Comparison of ENCODE assay signal across 25 cellular contexts in the genomic region with DNA sequence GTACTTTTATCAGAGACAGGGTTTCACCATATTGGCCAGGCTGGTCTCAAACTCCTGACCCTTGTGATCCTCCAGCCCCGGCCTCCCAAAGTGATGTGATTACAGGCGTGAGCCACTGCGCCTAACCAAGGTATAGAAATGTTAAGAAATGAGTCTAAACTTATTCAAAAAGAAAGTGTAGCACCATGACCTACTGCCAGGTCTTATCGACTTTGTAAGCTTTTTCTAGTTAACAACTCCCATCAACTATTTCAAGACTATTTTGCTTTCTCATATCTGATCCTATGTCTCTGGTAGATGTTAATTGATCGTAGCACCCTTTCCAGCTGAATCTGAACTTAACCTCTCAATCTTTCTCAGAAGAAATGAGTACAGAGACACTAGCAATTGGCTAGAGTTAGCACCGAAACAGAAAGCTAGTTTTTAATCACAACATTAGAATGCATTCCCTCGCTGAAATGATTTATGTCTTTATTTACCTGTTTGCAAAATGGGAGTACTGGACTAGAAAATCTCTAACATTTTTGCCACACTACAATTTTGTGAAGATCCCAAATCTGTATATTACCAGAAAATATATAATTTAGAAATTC.
DNase-seq lines count a peak whose midpoint lies in the region; ATAC-seq and TF ChIP-seq lines count a peak whose summit lies in the region.
"Had no signal": no experiment of that assay in that cellular context is flagged by ENCODE, and none has a peak within 500 bp of the region (broad histone marks: within the 10 kb centered on the region; RNA-seq: fewer than 3 reads in every experiment).

No MANE protein-coding gene starts in this region.

- H4K20me1 ChIP-seq in BLaER1 treated with 17β-estradiol and CSF1 and Interleukin-3, amounts not matched to agents 10 nM and 100 nM: no peaks in the 10 kb centered on the region

- H3K27ac ChIP-seq in BLaER1 treated with 17β-estradiol and CSF1 and Interleukin-3, amounts not matched to agents 10 nM and 100 nM: peak overlapping the region in 6 of 11 experiments; percentile 42 to 89 (median 84); a peak in 11 of 22 replicates
- no peak overlapping the region for H3K27ac ChIP-seq in A673 (ENCODE audit: low read depth, low read length, poor library complexity, severe bottlenecking)
- H3K27ac ChIP-seq in substantia nigra (ENCODE audit: low read depth, low read length, poor library complexity, severe bottlenecking): no peak overlapping the region
- H3K27ac ChIP-seq: coronary artery, esophagus muscularis mucosa, gastroesophageal sphincter, prostate gland, upper lobe of left lung had no signal

- no peak overlapping the region for H3K9ac ChIP-seq in BLaER1 treated with 17β-estradiol and CSF1 and Interleukin-3, amounts not matched to agents 10 nM and 100 nM

- H3K9me3 ChIP-seq in BLaER1 treated with 17β-estradiol and CSF1 and Interleukin-3, amounts not matched to agents 10 nM and 100 nM (replicated peaks in 1 of 11): peaks cover 0 to 27% (median 10%) of the 10 kb centered on the region in 11 experiments; a peak in 11 of 22 replicates
- H3K9me3 ChIP-seq in A673 (ENCODE audit: low read depth, low read length, poor library complexity, severe bottlenecking): no peaks in the 10 kb centered on the region
- H3K9me3 ChIP-seq: esophagus muscularis mucosa, gastroesophageal sphincter, prostate gland, upper lobe of left lung had no signal

- ATAC-seq in GM18870 (IDR thresholded peaks at IDR 0.05; ENCODE audit: unreplicated experiment) (peak; percentile 60), HG02852 (IDR thresholded peaks at IDR 0.05; ENCODE audit: unreplicated experiment) (peak; percentile 48), HG03442 (IDR thresholded peaks at IDR 0.05; ENCODE audit: unreplicated experiment) (peak; percentile 43), GM19467 (IDR thresholded peaks at IDR 0.05; ENCODE audit: unreplicated experiment) (no peak)
- ATAC-seq: gastroesophageal sphincter, K562 had no signal

- H3K27me3 ChIP-seq in BLaER1 treated with 17β-estradiol and CSF1 and Interleukin-3, amounts not matched to agents 10 nM and 100 nM: no peaks in the 10 kb centered on the region
- H3K27me3 ChIP-seq in A673 (replicated peaks; ENCODE audit: insufficient read depth, low read depth, low read length, poor library complexity): no peaks in the 10 kb centered on the region
- H3K27me3 ChIP-seq: esophagus muscularis mucosa, gastroesophageal sphincter, upper lobe of left lung had no signal

- no peak for DNase-seq in A673 (ENCODE audit: low spot score)
- DNase-seq in lower leg skin (ENCODE audit: low spot score in 2 of 2): no peak
- no peak for DNase-seq in substantia nigra (lab: John Stamatoyannopoulos, UW)
- DNase-seq: 8988T; activated CD4-positive, alpha-beta memory T cell treated with anti-CD3 and anti-CD28 coated beads, Interleukin-2, amount 10 ng/mL, durations not matched to agents 7 days and 5 days; activated CD4-positive, CD25-positive, alpha-beta regulatory T cell; activated gamma-delta T cell treated with Interleukin-2 at 50 U/mL for 16 hours; DMS79; kidney; NCI-H1436 treated with DMSO at 0.1 percent for 48 hours; NCI-H2171; NCI-H524 treated with DMSO at 0.1 percent for 48 hours; T-helper 9 cell; upper lobe of left lung had no signal

- intact Hi-C loops in A673 (cut with micrococcal nuclease; ENCODE audit: unreplicated experiment) (no loop called here), lower leg skin (cut with DNase I; ENCODE audit: low total_unique reads) (no loop called here)

- no peak for TF ChIP-seq POLR2A in lower leg skin (IDR thresholded peaks at IDR 0.05)

- peak overlapping the region in 4 of 11 experiments; percentile 4 to 77 (median 39); a peak in 2 of 22 replicates for H3K4me2 ChIP-seq in BLaER1 treated with 17β-estradiol and CSF1 and Interleukin-3, amounts not matched to agents 10 nM and 100 nM

- CTCF ChIA-PET in A673 (lab: Charles Lee): no interaction called here

- peaks cover 52 to 80% (median 69%) of the 10 kb centered on the region in 10 experiments for H3K4me1 ChIP-seq in BLaER1 treated with 17β-estradiol and CSF1 and Interleukin-3, amounts not matched to agents 10 nM and 100 nM
- peaks cover 24% of the 10 kb centered on the region for H3K4me1 ChIP-seq in A673 (ENCODE audit: insufficient read depth, low read length, poor library complexity, severe bottlenecking)
- H3K4me1 ChIP-seq: esophagus muscularis mucosa, gastroesophageal sphincter, prostate gland had no signal

- WGBS in lower leg skin, 2 donors: 94 to 96% methylated on average over 7 of the region's 7 CpGs

- TF ChIP-seq CTCF in A673 (conservative IDR thresholded peaks at IDR 0.05; ENCODE audit: low read depth, low read length) (no peak), lower leg skin (IDR thresholded peaks at IDR 0.05) (no peak)

- POLR2A ChIA-PET in A673 (lab: Charles Lee; ENCODE audit: low non-redundant PET): no interaction called here

- H3K36me3 ChIP-seq in BLaER1 treated with 17β-estradiol and CSF1 and Interleukin-3, amounts not matched to agents 10 nM and 100 nM: no peaks in the 10 kb centered on the region
- no peaks in the 10 kb centered on the region for H3K36me3 ChIP-seq in A673 (ENCODE audit: insufficient read depth, low read length, poor library complexity, severe bottlenecking)
- H3K36me3 ChIP-seq: esophagus muscularis mucosa, gastroesophageal sphincter, prostate gland, upper lobe of left lung had no signal

- BruUV-seq in A673 (replicated peaks; lab: Mats Ljungman, UMichigan): no TSS peak

- H3K4me3 ChIP-seq in BLaER1 treated with 17β-estradiol and CSF1 and Interleukin-3, amounts not matched to agents 10 nM and 100 nM: no peak overlapping the region
- H3K4me3 ChIP-seq in A673 (ENCODE audit: low read depth, low read length, poor library complexity, severe bottlenecking): no peak overlapping the region
- H3K4me3 ChIP-seq in lower leg skin (ENCODE audit: low read depth, poor library complexity, severe bottlenecking): no peak overlapping the region
- H3K4me3 ChIP-seq: coronary artery, esophagus muscularis mucosa, gastroesophageal sphincter, K562, lung, prostate gland, upper lobe of left lung had no signal

Comparison
In these comparisons a context has a peak if more than half of its experiments do, and no peak if none do; other contexts are left out.
1. H3K27ac ChIP-seq: peak in BLaER1 treated with 17β-estradiol and CSF1 and Interleukin-3, amounts not matched to agents 10 nM and 100 nM (6 of 11); none in A673 (single experiment) and substantia nigra (single experiment).